Comparison of ENCODE assay signal across 8 cellular contexts in genomic region chr10:5135581-5135980, GRCh38. TPM values are rescaled to one million over a fixed set of nuclear protein-coding genes. Genes with fewer than 3 reads are reported as not detected.
"Had no signal": no experiment of that assay in that cellular context is flagged by ENCODE, and none has a peak within 500 bp of the region (broad histone marks: within the 10 kb centered on the region; RNA-seq: fewer than 3 reads in every experiment).

No MANE protein-coding gene starts in this region.

- ATAC-seq: GM12878 had no signal

- DNase-seq: GDM1, GF-D8 had no signal

- FAIRE-seq: G401.6, GM12878, GM12891, GM12892, GM18507, GM19239 had no signal

- H3K4me3 ChIP-seq: GM12878 had no signal

RNA-seq across cellular contexts. Expression of gene AKR1C8, which starts 49.4 kb away (rescaled TPM):
- total RNA-seq: GM12878 had no signal
